Comparison of ENCODE assay signal across 10 cellular contexts in the genomic region with DNA sequence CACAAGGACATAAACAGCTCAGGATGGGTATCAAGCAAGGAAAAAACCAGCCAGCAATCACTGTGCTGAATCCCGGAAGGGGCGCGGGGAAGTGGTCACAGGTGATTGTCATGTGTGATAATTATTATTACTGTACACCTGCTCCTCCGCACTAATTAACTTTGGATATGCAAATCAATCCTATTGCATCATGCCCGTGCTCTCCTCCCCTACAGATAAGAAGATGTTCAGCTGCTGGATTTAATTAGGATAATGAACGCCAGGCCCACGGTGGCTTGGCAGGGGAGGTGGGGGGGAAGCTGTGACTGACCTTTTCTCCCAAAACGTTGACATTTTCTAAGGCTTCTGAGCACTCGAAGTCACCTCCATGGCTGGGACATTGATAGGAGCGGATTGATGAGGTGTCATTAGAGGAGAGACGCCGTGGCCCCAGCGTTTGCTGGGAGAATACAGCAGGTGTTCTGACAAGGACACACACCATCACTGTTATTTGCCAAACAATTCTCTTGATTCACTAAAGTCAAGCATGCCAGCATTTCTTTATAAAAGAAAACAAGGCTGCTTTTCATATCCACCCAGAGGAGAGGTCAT.
A peak's percentile ranks its signal among the peaks of the same experiment; 100 is the strongest.
DNase-seq lines count a peak whose midpoint lies in the region; ATAC-seq and TF ChIP-seq lines count a peak whose summit lies in the region.
"Had no signal": no experiment of that assay in that cellular context is flagged by ENCODE, and none has a peak within 500 bp of the region (broad histone marks: within the 10 kb centered on the region; RNA-seq: fewer than 3 reads in every experiment).

No MANE protein-coding gene starts in this region.

- no peak overlapping the region for H2BK120ac ChIP-seq in trophoblast cell (ENCODE audit: insufficient read depth, low read length, poor library complexity)

- peaks cover 11% of the 10 kb centered on the region for H3F3A ChIP-seq in PC-3 (ENCODE audit: low read length, unreplicated experiment)

- H3K4ac ChIP-seq in trophoblast cell (ENCODE audit: low read depth, low read length): no peak overlapping the region

- H3K27ac Mint-ChIP-seq in osteocyte (ENCODE audit: unreplicated experiment): no peak overlapping the region

- peak overlapping the region; percentile 38 for H2AFZ ChIP-seq in PC-3 (ENCODE audit: low read length)
- H2AFZ ChIP-seq in trophoblast cell (ENCODE audit: insufficient read depth, low read length, poor library complexity): no peak overlapping the region

- H2BK5ac ChIP-seq in trophoblast cell (ENCODE audit: low read depth, low read length, poor library complexity): no peak overlapping the region

- no peaks in the 10 kb centered on the region for H3K79me1 ChIP-seq in trophoblast cell (ENCODE audit: low read length)

- ATAC-seq in PC-3: no peak
- no peak for ATAC-seq in activated CD4-positive, CD25-positive, alpha-beta regulatory T cell treated with anti-CD3 and anti-CD28 coated beads, Interleukin-2, amount 50 U/mL, for 24 hours

- H4K91ac ChIP-seq in trophoblast cell (ENCODE audit: low read depth, low read length): no peak overlapping the region

- no peaks in the 10 kb centered on the region for H3K79me2 ChIP-seq in PC-3 (ENCODE audit: low read length)
- no peaks in the 10 kb centered on the region for H3K79me2 ChIP-seq in trophoblast cell (ENCODE audit: control insufficient read depth, insufficient read depth, low read length, poor library complexity)

- H3K18ac ChIP-seq in trophoblast cell (ENCODE audit: low read length): no peak overlapping the region

- CTCF ChIA-PET in PC-3 (lab: Charles Lee): no interaction called here

- POLR2A ChIA-PET in PC-3 (lab: Charles Lee; ENCODE audit: unreplicated experiment): no interaction called here

- no CpG with 5 or more reads among the region's 13 CpGs for WGBS in trophoblast cell (ENCODE audit: extremely low coverage, insufficient coverage, insufficient read length)

- H4K12ac ChIP-seq in trophoblast cell (ENCODE audit: low read depth, low read length): no peak overlapping the region

- H3K9ac ChIP-seq in PC-3 (ENCODE audit: low read length) (no peak overlapping the region), trophoblast cell (ENCODE audit: low read length) (no peak overlapping the region)

- no peak overlapping the region for H3K4me3 ChIP-seq in PC-3 (ENCODE audit: low read length)
- H3K4me3 ChIP-seq in trophoblast cell (ENCODE audit: low read depth, low read length): no peak overlapping the region
- H3K4me3 ChIP-seq: MG63 had no signal

- H3K9me3 ChIP-seq in PC-3 (ENCODE audit: low read length): no peaks in the 10 kb centered on the region
- H3K9me3 ChIP-seq in trophoblast cell (ENCODE audit: insufficient read depth, low read depth, low read length): no peaks in the 10 kb centered on the region
- H3K9me3 ChIP-seq: MG63 had no signal

- TF ChIP-seq CTCF in PC-3 (conservative IDR thresholded peaks at IDR 0.05; ENCODE audit: low read depth, low read length) (no peak), osteocyte (IDR thresholded peaks at IDR 0.05) (no peak)

- H4K20me1 ChIP-seq in PC-3 (ENCODE audit: low read length): no peaks in the 10 kb centered on the region

- DNase-seq in NCI-H1092 (lab: John Stamatoyannopoulos, UW): peak; percentile 71
- peak; percentile 93 to 99 for DNase-seq in NCI-H2081 (lab: John Stamatoyannopoulos, UW)
- no peak for DNase-seq in PC-3
- DNase-seq in trophoblast cell: no peak
- no peak for DNase-seq in osteocyte (ENCODE audit: extremely low spot score, unreplicated experiment)
- DNase-seq in activated CD4-positive, alpha-beta T cell treated with anti-CD3 and anti-CD28 coated beads, Interleukin-2, amount 50 U/mL, for 4 hours: no peak
- DNase-seq: brain microvascular endothelial cell, MG63 had no signal

- H3K23ac ChIP-seq in trophoblast cell (ENCODE audit: low read length): no peak overlapping the region

- H3K36me3 ChIP-seq in PC-3 (ENCODE audit: low read depth, low read length) (no peaks in the 10 kb centered on the region), trophoblast cell (ENCODE audit: control insufficient read depth in 1 of 2, insufficient read depth in 2 of 2, low read length in 2 of 2) (no peaks in the 10 kb centered on the region)
- H3K36me3 ChIP-seq: brain microvascular endothelial cell, MG63 had no signal

- H3K4me2 ChIP-seq in PC-3 (ENCODE audit: low read length): peak overlapping the region; percentile 15; the same call in 1 of the 2 replicates
- no peak overlapping the region for H3K4me2 ChIP-seq in trophoblast cell (ENCODE audit: low read length)

- no peaks in the 10 kb centered on the region for H3K36me3 Mint-ChIP-seq in osteocyte (ENCODE audit: unreplicated experiment)

- no TSS peak for BruUV-seq in PC-3 (replicated peaks; lab: Mats Ljungman, UMichigan)

- no peak overlapping the region for H2AK5ac ChIP-seq in trophoblast cell (ENCODE audit: low read length)

- no peak overlapping the region for H4K8ac ChIP-seq in trophoblast cell (ENCODE audit: low read depth, low read length)

- peak overlapping the region; percentile 49 for H2BK12ac ChIP-seq in trophoblast cell (ENCODE audit: low read length)

- H3K4me3 Mint-ChIP-seq in osteocyte (ENCODE audit: unreplicated experiment): no peak overlapping the region

- H3K4me1 Mint-ChIP-seq in osteocyte (ENCODE audit: unreplicated experiment): peaks cover under 1% of the 10 kb centered on the region

- H3K9me2 ChIP-seq in PC-3 (replicated peaks; ENCODE audit: low read length): no peaks in the 10 kb centered on the region

- H3K4me1 ChIP-seq in PC-3 (ENCODE audit: insufficient read depth, low read length): peaks cover 55% of the 10 kb centered on the region
- peaks cover 0 to 3% of the 10 kb centered on the region in 2 experiments for H3K4me1 ChIP-seq in trophoblast cell (ENCODE audit: control insufficient read depth in 1 of 2, insufficient read depth in 2 of 2, low read length in 2 of 2)

- H3K27ac ChIP-seq in PC-3 (ENCODE audit: low read length) (peak overlapping the region; percentile 30), trophoblast cell (ENCODE audit: low read depth, low read length) (no peak overlapping the region)
- H3K27ac ChIP-seq: brain microvascular endothelial cell, VCaP had no signal

- no peaks in the 10 kb centered on the region for H3K27me3 Mint-ChIP-seq in osteocyte (ENCODE audit: unreplicated experiment)

- H3K27me3 ChIP-seq in PC-3 (ENCODE audit: low read length) (no peaks in the 10 kb centered on the region), trophoblast cell (ENCODE audit: insufficient read depth, low read length) (no peaks in the 10 kb centered on the region)
- H3K27me3 ChIP-seq: brain microvascular endothelial cell, MG63 had no signal

- intact Hi-C loops in PC-3 (cut with micrococcal nuclease): no loop called here

- no peak overlapping the region for H3K14ac ChIP-seq in trophoblast cell (ENCODE audit: low read length)

- no peaks in the 10 kb centered on the region for H3K9me3 Mint-ChIP-seq in osteocyte (ENCODE audit: unreplicated experiment)

Comparison
In these comparisons a context has a peak if more than half of its experiments do, and no peak if none do; other contexts are left out.
1. DNase-seq: peak in NCI-H1092 (single experiment) and NCI-H2081 (2 of 2); none in PC-3 (single experiment), trophoblast cell (0 of 2), osteocyte (single experiment) and activated CD4-positive, alpha-beta T cell treated with anti-CD3 and anti-CD28 coated beads, Interleukin-2, amount 50 U/mL, for 4 hours (0 of 2).